Comparison of ENCODE assay signal across 18 cellular contexts in genomic region chr12:26465419-26466097, GRCh38.
A peak's percentile ranks its signal among the peaks of the same experiment; 100 is the strongest.
DNase-seq lines count a peak whose midpoint lies in the region; ATAC-seq and TF ChIP-seq lines count a peak whose summit lies in the region.
"Had no signal": no experiment of that assay in that cellular context is flagged by ENCODE, and none has a peak within 500 bp of the region (broad histone marks: within the 10 kb centered on the region; RNA-seq: fewer than 3 reads in every experiment).

No MANE protein-coding gene starts in this region.

- no peaks in the 10 kb centered on the region for H3K4me1 Mint-ChIP-seq in HFFc6 (ENCODE audit: low read depth)
- H3K4me1 Mint-ChIP-seq: activated T-helper 17 cell treated with anti-CD3 and anti-CD28 coated beads, Interleukin-2, amount 50 U/mL, for 72 hours had no signal

- H3K9me3 Mint-ChIP-seq in HFFc6, result no peaks in the 10 kb centered on the region
- H3K9me3 Mint-ChIP-seq: activated T-helper 17 cell treated with anti-CD3 and anti-CD28 coated beads, Interleukin-2, amount 50 U/mL, for 72 hours had no signal

- no peak overlapping the region for H3K4me3 Mint-ChIP-seq in HFFc6
- H3K4me3 Mint-ChIP-seq: activated T-helper 17 cell treated with anti-CD3 and anti-CD28 coated beads, Interleukin-2, amount 50 U/mL, for 72 hours had no signal

- H3K4me3 ChIP-seq in AG10803 (ENCODE audit: low read length) (no peak overlapping the region), astrocyte of the spinal cord (ENCODE audit: low read depth, low read length) (no peak overlapping the region), kidney epithelial cell (ENCODE audit: low read depth, low read length) (no peak overlapping the region)

- H3K36me3 Mint-ChIP-seq in HFFc6 (ENCODE audit: low read depth), result no peaks in the 10 kb centered on the region

- H3K36me3 ChIP-seq in kidney epithelial cell (ENCODE audit: control insufficient read depth, insufficient read depth, low read length), result no peaks in the 10 kb centered on the region

- DNase-seq in AG10803 (ENCODE audit: low read depth) (no peak), HFFc6 (no peak), astrocyte of the spinal cord (ENCODE audit: low read depth, low spot score) (no peak), kidney epithelial cell (ENCODE audit: low read depth) (no peak), NCI-H526 treated with DMSO at 0.1 percent for 48 hours (lab: John Stamatoyannopoulos, UW) (no peak), inferior parietal cortex (ENCODE audit: extremely low spot score) (no peak), KG1 (lab: John Stamatoyannopoulos, UW) (no peak)
- DNase-seq: activated CD4-positive, alpha-beta T cell treated with anti-CD3 and anti-CD28 coated beads, Interleukin-2, amount 50 U/mL, for 4 hours; anterior cingulate cortex; C1 segment of cervical spinal cord; EL; foreskin melanocyte; NCI-H1436; NCI-H510A; stimulated activated CD4-positive, alpha-beta T cell treated with anti-CD3 and anti-CD28 coated beads, Interleukin-15, amount 100 ng/mL, for 24 hours; T-helper 9 cell had no signal

- no peak for ATAC-seq in GM19035 (IDR thresholded peaks at IDR 0.05; ENCODE audit: unreplicated experiment)
- ATAC-seq: activated T-helper 17 cell treated with anti-CD3 and anti-CD28 coated beads, Interleukin-2, amount 50 U/mL, for 72 hours had no signal

- H3K27ac Mint-ChIP-seq in HFFc6, result no peak overlapping the region
- H3K27ac Mint-ChIP-seq: activated T-helper 17 cell treated with anti-CD3 and anti-CD28 coated beads, Interleukin-2, amount 50 U/mL, for 72 hours had no signal

- in situ Hi-C loops in astrocyte of the spinal cord (cut with HindIII; ENCODE audit: low sequenced_read_pairs), result no loop called here

- H3K27me3 ChIP-seq in kidney epithelial cell (ENCODE audit: control insufficient read depth, insufficient read depth, low read length), result no peaks in the 10 kb centered on the region

- TF ChIP-seq CTCF in AG10803 (conservative IDR thresholded peaks at IDR 0.05; ENCODE audit: low read length), result peak; percentile 23; the same call in 1 of the 2 replicates
- peak; percentile 19; the same call in 1 of the 2 replicates for TF ChIP-seq CTCF in HFFc6 (IDR thresholded peaks at IDR 0.05)
- TF ChIP-seq CTCF in astrocyte of the spinal cord (IDR thresholded peaks at IDR 0.05; ENCODE audit: low read depth, low read length), result peak; percentile 31
- TF ChIP-seq CTCF in kidney epithelial cell (IDR thresholded peaks at IDR 0.05; ENCODE audit: insufficient read depth, low read length, poor library complexity, severe bottlenecking), result peak; percentile 6

- H3K27me3 Mint-ChIP-seq in HFFc6 (ENCODE audit: insufficient read depth), result no peaks in the 10 kb centered on the region
- H3K27me3 Mint-ChIP-seq: activated T-helper 17 cell treated with anti-CD3 and anti-CD28 coated beads, Interleukin-2, amount 50 U/mL, for 72 hours had no signal
